In genomic region chr9:132798817-132799790, GRCh38 we compare ENCODE assay signal across 8 cellular contexts.
A peak's percentile ranks its signal among the peaks of the same experiment; 100 is the strongest.
DNase-seq lines count a peak whose midpoint lies in the region; ATAC-seq, FAIRE-seq and TF ChIP-seq lines count a peak whose summit lies in the region.

No MANE protein-coding gene starts in this region.

- H3K9me3 ChIP-seq in H1 (ENCODE audit: insufficient read depth in 2 of 2, low read depth in 1 of 2, low read length in 1 of 2) (no peaks in the 10 kb centered on the region), ovary (no peaks in the 10 kb centered on the region), MG63 (no peaks in the 10 kb centered on the region)

- H3K56ac ChIP-seq in H1 (replicated peaks; ENCODE audit: insufficient read length, low read depth, low read length): peak overlapping the region; percentile 19

- 84% methylated on average over 27 of the region's 27 CpGs; no CpG with 5 or more reads in 1 of the 2 experiments for WGBS in H1 (ENCODE audit: extremely low coverage in 1 of 2, insufficient coverage in 1 of 2, insufficient read length in 1 of 2, insufficient replicate concordance in 2 of 2, low coverage in 1 of 2, low lambda C conversion rate in 2 of 2, missing lambda C conversion rate in 1 of 2), 2 experiments
- 73 to 80% (median 79%) methylated on average over 27 of the region's 27 CpGs for WGBS in ovary, 3 donors

- peak; percentile 57 to 71 for TF ChIP-seq RAD21 in H1 (IDR thresholded peaks at IDR 0.05 in 1 of 2, conservative IDR thresholded peaks at IDR 0.05 in 1 of 2; ENCODE audit: low read depth in 2 of 2, low read length in 2 of 2)

- H4K20me1 ChIP-seq in H1 (replicated peaks in 1 of 2; ENCODE audit: control insufficient read depth in 1 of 2, insufficient read depth in 2 of 2, low read length in 2 of 2): peaks cover 0 to 4% of the 10 kb centered on the region in 2 experiments

- ATAC-seq in GM19351 (IDR thresholded peaks at IDR 0.05; ENCODE audit: unreplicated experiment): no peak
- ATAC-seq in HG03439 (IDR thresholded peaks at IDR 0.05; ENCODE audit: unreplicated experiment): no peak

- CTCF ChIA-PET in H1 (lab: Charles Lee; ENCODE audit: partially characterized antibody): interaction anchor here (0.7 to 3.2 kb wide), 22 partner anchors 11 to 222 kb away, joined by 3 to 29 read pairs (median 4); partner anchors contain the start of gene DDX31

- H3K9ac ChIP-seq in H1 (replicated peaks in 1 of 4; ENCODE audit: extremely low read depth in 1 of 4, low read depth in 3 of 4, low read length in 3 of 4): no peak overlapping the region

- intact Hi-C loops in ovary (cut with DNase I): loop anchor here in 2 of 4 donors (1.0 to 10.0 kb wide), 4 partner anchors 134 to 384 kb away; partner anchors contain the start of genes CFAP77 (in 1 of the 2), DDX31 (in 1 of the 2) and GFI1B (in 1 of the 2)

- H3K27me3 ChIP-seq in H1 (replicated peaks in 1 of 4; ENCODE audit: control insufficient read depth in 3 of 4, extremely low read depth in 1 of 4, insufficient read depth in 3 of 4, low read length in 3 of 4) (peaks cover 0 to 46% (median 36%) of the 10 kb centered on the region in 4 experiments; a peak in 6 of 7 replicates), ovary (no peaks in the 10 kb centered on the region), MG63 (no peaks in the 10 kb centered on the region; the same call in 1 of the 2 replicates)

- TF ChIP-seq EP300 in H1 (IDR thresholded peaks at IDR 0.05; ENCODE audit: borderline replicate concordance in 1 of 2, low read depth in 2 of 2, low read length in 2 of 2): no peak
- TF ChIP-seq EP300 in ovary (IDR thresholded peaks at IDR 0.05): no peak

- 0 out of 2 replicates have a peak overlapping the region, but pooled peaks have one; percentile 27 for H2BK12ac ChIP-seq in H1 (ENCODE audit: low read depth, low read length)

- H2BK20ac ChIP-seq in H1 (ENCODE audit: low read length): no peak overlapping the region

- H2BK15ac ChIP-seq in H1 (ENCODE audit: low read length): 0 out of 2 replicates have a peak overlapping the region, but pooled peaks have one; percentile 92

- no peak overlapping the region for H3K4ac ChIP-seq in H1 (replicated peaks; ENCODE audit: insufficient read length, low read depth, low read length)

- no peak overlapping the region; the same call in 1 of the 2 replicates for H2AK5ac ChIP-seq in H1 (ENCODE audit: low read depth, low read length)

- POLR2A ChIA-PET in H1 (lab: Charles Lee; ENCODE audit: partially characterized antibody): interaction anchor here (1.3 kb wide), 2 partner anchors 105 to 130 kb away, joined by 3 read pairs; no protein-coding TSS in a partner anchor

- no peak overlapping the region for H3K23ac ChIP-seq in H1 (ENCODE audit: insufficient read length)

- TF ChIP-seq CTCF in H1 (IDR thresholded peaks at IDR 0.05; ENCODE audit: control extremely low read depth in 1 of 3, insufficient read depth in 1 of 3, low read depth in 1 of 3, low read length in 3 of 3) (peak; percentile 42 to 56 (median 43)), ovary (IDR thresholded peaks at IDR 0.05) (no peak)

- H3K4me2 ChIP-seq in H1 (ENCODE audit: insufficient read depth in 1 of 2, low read depth in 2 of 2, low read length in 2 of 2): no peak overlapping the region

- H3K14ac ChIP-seq in H1 (ENCODE audit: insufficient read length): no peak overlapping the region

- H3K36me3 ChIP-seq in H1 (ENCODE audit: control insufficient read depth in 2 of 4, insufficient read depth in 4 of 4, low read length in 3 of 4) (no peaks in the 10 kb centered on the region), ovary (no peaks in the 10 kb centered on the region), MG63 (no peaks in the 10 kb centered on the region)

- no peak overlapping the region for H2BK5ac ChIP-seq in H1 (ENCODE audit: low read depth, low read length)

- H3K4me3 ChIP-seq in H1 (ENCODE audit: extremely low read depth in 1 of 4, insufficient read depth in 2 of 4, low read depth in 3 of 4, low read length in 4 of 4): no peak overlapping the region
- no peak overlapping the region for H3K4me3 ChIP-seq in ovary
- H3K4me3 ChIP-seq in MG63: no peak overlapping the region

- no peak overlapping the region for H2AFZ ChIP-seq in H1 (ENCODE audit: low read length)

- TF ChIP-seq POLR2A in H1 (IDR thresholded peaks at IDR 0.05; ENCODE audit: control extremely low read depth in 1 of 2, low read depth in 2 of 2, low read length in 2 of 2): no peak
- no peak for TF ChIP-seq POLR2A in ovary (IDR thresholded peaks at IDR 0.05)

- no peak overlapping the region for H4K91ac ChIP-seq in H1 (replicated peaks; ENCODE audit: insufficient read length, low read length)

- H3K79me1 ChIP-seq in H1 (ENCODE audit: low read depth, low read length): no peaks in the 10 kb centered on the region

- no peaks in the 10 kb centered on the region for H3K79me2 ChIP-seq in H1 (ENCODE audit: control insufficient read depth in 1 of 2, insufficient read depth in 2 of 2, low read length in 2 of 2)

- H3K4me1 ChIP-seq in H1 (replicated peaks in 1 of 4; ENCODE audit: control insufficient read depth in 3 of 4, insufficient read depth in 4 of 4, low read length in 3 of 4) (no peaks in the 10 kb centered on the region; a peak in 1 of 7 replicates), ovary (ENCODE audit: insufficient read depth) (peaks cover 13% of the 10 kb centered on the region)

- H2BK120ac ChIP-seq in H1 (replicated peaks; ENCODE audit: low read depth, low read length): no peak overlapping the region

- no peak overlapping the region for H3K18ac ChIP-seq in H1 (ENCODE audit: extremely low read depth, low read length)

- H3K27ac ChIP-seq in H1 (ENCODE audit: low read depth, low read length) (no peak overlapping the region), ovary (peak overlapping the region; percentile 20 to 64)

- FAIRE-seq in H1 (lab: Jason Lieb, UNC): no peak

- DNase-seq in H4 (ENCODE audit: low spot score): peak; percentile 26
- peak; percentile 42 for DNase-seq in NCI-H2196 (lab: John Stamatoyannopoulos, UW; ENCODE audit: unreplicated experiment)
- no peak for DNase-seq in H1 (ENCODE audit: low read depth in 1 of 2, low spot score in 2 of 2)
- peak in 2 of 5 donors; percentile 39 to 54 for DNase-seq in ovary
- no peak for DNase-seq in 8988T
- DNase-seq in MG63: no peak

- no peak overlapping the region for H4K5ac ChIP-seq in H1 (ENCODE audit: insufficient read length, low read depth, low read length)

- peaks cover 3% of the 10 kb centered on the region; the same call in 1 of the 2 replicates for H3K23me2 ChIP-seq in H1 (ENCODE audit: low read depth, low read length)

- H4K8ac ChIP-seq in H1 (ENCODE audit: extremely low read depth, insufficient read depth, low read length): no peak overlapping the region

TF ChIP-seq in H1, 55 proteins besides CTCF, POLR2A, EP300 and RAD21:
- TF ChIP-seq MAX (IDR thresholded peaks at IDR 0.05) (no peak), POLR2AphosphoS5 (IDR thresholded peaks at IDR 0.05; ENCODE audit: low read depth, low read length) (no peak), SAP30 (IDR thresholded peaks at IDR 0.05; ENCODE audit: insufficient read depth, insufficient replicate concordance, low read length) (no peak), RBBP5 (IDR thresholded peaks at IDR 0.05; ENCODE audit: borderline replicate concordance, low read depth, low read length) (no peak), HDAC2 (IDR thresholded peaks at IDR 0.05; ENCODE audit: borderline replicate concordance in 1 of 2, low read depth in 2 of 2, low read length in 2 of 2) (no peak), ATF3 (IDR thresholded peaks at IDR 0.05; ENCODE audit: insufficient read depth, low read depth, low read length) (no peak), SIN3A (conservative IDR thresholded peaks at IDR 0.05 in 1 of 2, IDR thresholded peaks at IDR 0.05 in 1 of 2; ENCODE audit: low read depth in 1 of 2, low read length in 2 of 2) (no peak), ZNF274 (IDR thresholded peaks at IDR 0.05; ENCODE audit: borderline replicate concordance, extremely low read depth, low read length) (no peak), BCL11A (IDR thresholded peaks at IDR 0.05; ENCODE audit: low read depth in 2 of 2, low read length in 2 of 2) (no peak), NRF1 (IDR thresholded peaks at IDR 0.05; ENCODE audit: low read depth, low read length) (no peak), RXRA (IDR thresholded peaks at IDR 0.05; ENCODE audit: insufficient read depth, low read depth, low read length) (no peak), JUN (IDR thresholded peaks at IDR 0.05; ENCODE audit: low read depth, low read length) (no peak), BRCA1 (IDR thresholded peaks at IDR 0.05; ENCODE audit: low read depth, low read length) (no peak), YY1 (IDR thresholded peaks at IDR 0.05; ENCODE audit: low read depth, low read length) (no peak)

Comparison
In these comparisons a context has a peak if more than half of its experiments do, and no peak if none do; other contexts are left out.
1. DNase-seq: peak in H4 (single experiment) and NCI-H2196 (single experiment); none in H1 (0 of 2), 8988T (single experiment) and MG63 (single experiment).
2. CTCF ChIP-seq: peak in H1 (3 of 3); none in ovary (0 of 3).